Comparison of ENCODE assay signal across 8 cellular contexts in genomic region chr20:31951530-31952453, GRCh38. TPM values are rescaled to one million over a fixed set of nuclear protein-coding genes. Genes with fewer than 3 reads are reported as not detected.
DNase-seq lines count a peak whose midpoint lies in the region; ATAC-seq and TF ChIP-seq lines count a peak whose summit lies in the region.

Gene PDRG1, minus strand, starts transcription at chr20:31952046. Its CDS starts 85 bp downstream, at chr20:31951961.

- peaks cover 48% of the 10 kb centered on the region for H4K20me1 ChIP-seq in BLaER1

- peaks cover 37% of the 10 kb centered on the region for H3K36me3 ChIP-seq in BLaER1
- H3K36me3 ChIP-seq in kidney epithelial cell (ENCODE audit: control insufficient read depth, insufficient read depth, low read length), result no peaks in the 10 kb centered on the region

- ATAC-seq in HG03432 (IDR thresholded peaks at IDR 0.05; ENCODE audit: unreplicated experiment), result peak; percentile 93
- ATAC-seq in activated CD4-positive, CD25-positive, alpha-beta regulatory T cell treated with anti-CD3 and anti-CD28 coated beads, Interleukin-2, amount 50 U/mL, for 24 hours, result peak; percentile 95 to 97

- H3K4me1 ChIP-seq in BLaER1, result peaks cover 25% of the 10 kb centered on the region

- peaks cover 14% of the 10 kb centered on the region for H3K9me3 ChIP-seq in BLaER1

- peak; percentile 90 for TF ChIP-seq POLR2A in GM19193 (IDR thresholded peaks at IDR 0.05; ENCODE audit: extremely low read depth, insufficient read depth, insufficient read length)

- H3K4me2 ChIP-seq in BLaER1, result peak within 1 kb of the TSS; percentile 95

- peak; percentile 93 for DNase-seq in NCI-H446 treated with DMSO at 0.1 percent for 48 hours (lab: John Stamatoyannopoulos, UW)
- DNase-seq in cerebellum (ENCODE audit: low spot score), result peak; percentile 94
- DNase-seq in kidney epithelial cell (ENCODE audit: low read depth), result peak; percentile 72
- peak; percentile 98 for DNase-seq in stimulated activated CD4-positive, alpha-beta T cell treated with anti-CD3 and anti-CD28 coated beads, Interleukin-15, amount 100 ng/mL, for 24 hours

- H3K4me3 ChIP-seq in BLaER1, result peak within 1 kb of the TSS; percentile 93
- H3K4me3 ChIP-seq in kidney epithelial cell (ENCODE audit: low read depth, low read length), result peak within 1 kb of the TSS; percentile 60

- H3K9ac ChIP-seq in BLaER1, result peak within 1 kb of the TSS; percentile 96

- H3K27me3 ChIP-seq in BLaER1, result no peaks in the 10 kb centered on the region
- H3K27me3 ChIP-seq in kidney epithelial cell (ENCODE audit: control insufficient read depth, insufficient read depth, low read length), result peaks cover 7% of the 10 kb centered on the region

- H3K27ac ChIP-seq in BLaER1, result peak within 1 kb of the TSS; percentile 93

- TF ChIP-seq CTCF in kidney epithelial cell (IDR thresholded peaks at IDR 0.05; ENCODE audit: insufficient read depth, low read length, poor library complexity, severe bottlenecking), result peak; percentile 98

RNA-seq across cellular contexts. Expression of gene PDRG1, which starts in this region (rescaled TPM):
- total RNA-seq in cerebellum (5.7 TPM), kidney epithelial cell (18.0 and 18.4 TPM in 2 replicates)

Comparison
In these comparisons a context has a peak if more than half of its experiments do, and no peak if none do; other contexts are left out.
1. Peak in every context shown above with its lines: DNase-seq, ATAC-seq, H3K4me3 ChIP-seq and H3K27ac ChIP-seq.